Comparison of ENCODE assay signal across 8 cellular contexts in genomic region chr15:63157066-63157890, GRCh38. TPM values are rescaled to one million over a fixed set of nuclear protein-coding genes. Genes with fewer than 3 reads are reported as not detected.
A peak's percentile ranks its signal among the peaks of the same experiment; 100 is the strongest.
DNase-seq lines count a peak whose midpoint lies in the region; ATAC-seq lines count a peak whose summit lies in the region.

Gene RPS27L (minus strand): TSS chr15:63157477. CDS start chr15:63157405, 72 bp downstream.

- peak; percentile 91 for DNase-seq in COLO668 (lab: John Stamatoyannopoulos, UW; ENCODE audit: unreplicated experiment)
- DNase-seq in HT1080 (ENCODE audit: low read depth) = peak; percentile 93
- DNase-seq in NOMO-1 (lab: John Stamatoyannopoulos, UW; ENCODE audit: unreplicated experiment in 2 of 2) = peak; percentile 83 to 93
- DNase-seq in effector memory CD4-positive, alpha-beta T cell = peak; percentile 67 to 78 (median 73)
- DNase-seq in memory B cell (ENCODE audit: low spot score in 2 of 2) = peak; percentile 76 to 81
- DNase-seq in stimulated activated CD8-positive, alpha-beta memory T cell treated with anti-CD3 and anti-CD28 coated beads, Interleukin-12 subunit alpha, Interleukin-12 subunit beta, amount 100 ng/mL, for 1 hour (ENCODE audit: low read depth) = peak; percentile 82

- peak within 1 kb of the TSS; percentile 85 for H3K27ac ChIP-seq in effector memory CD4-positive, alpha-beta T cell (ENCODE audit: insufficient read depth, low read length, poor library complexity, severe bottlenecking)

- H3K9me3 Mint-ChIP-seq in memory B cell = peaks cover 1% of the 10 kb centered on the region

- H3K4me1 ChIP-seq in effector memory CD4-positive, alpha-beta T cell (ENCODE audit: control insufficient read depth, insufficient read depth, low read length, poor library complexity, severe bottlenecking) = no peaks in the 10 kb centered on the region

- peak within 1 kb of the TSS; percentile 98 for H3K4me3 ChIP-seq in effector memory CD4-positive, alpha-beta T cell (ENCODE audit: insufficient read depth, low read depth, low read length, poor library complexity, severe bottlenecking)

- peak within 1 kb of the TSS; percentile 91 for H3K27ac Mint-ChIP-seq in memory B cell

- ATAC-seq in GM21360 (IDR thresholded peaks at IDR 0.05; ENCODE audit: unreplicated experiment) (peak; percentile 78), memory B cell (ENCODE audit: low read depth) (peak; percentile 95)

- H3K9me3 ChIP-seq in effector memory CD4-positive, alpha-beta T cell (ENCODE audit: control insufficient read depth, low read length) = no peaks in the 10 kb centered on the region

- H3K4me3 Mint-ChIP-seq in memory B cell = peak within 1 kb of the TSS; percentile 97

- H3K27me3 Mint-ChIP-seq in memory B cell = no peaks in the 10 kb centered on the region

- peaks cover 12% of the 10 kb centered on the region for H3K4me1 Mint-ChIP-seq in memory B cell

- CTCF ChIA-PET in activated CD8-positive, alpha-beta memory T cell treated with anti-CD3 and anti-CD28 coated beads for 36 hours (lab: Charles Lee) = interaction anchor here (0.8 to 1.2 kb wide), 4 partner anchors 20 to 109 kb away, joined by 3 to 4 read pairs (median 3); no protein-coding TSS in a partner anchor

- H3K36me3 Mint-ChIP-seq in memory B cell = peaks cover 10% of the 10 kb centered on the region

- peaks cover 14% of the 10 kb centered on the region for H3K36me3 ChIP-seq in effector memory CD4-positive, alpha-beta T cell (ENCODE audit: control insufficient read depth, insufficient read depth, low read length)

- H3K27me3 ChIP-seq in effector memory CD4-positive, alpha-beta T cell (replicated peaks; ENCODE audit: control insufficient read depth, insufficient read depth, low read length, poor library complexity, severe bottlenecking) = no peaks in the 10 kb centered on the region

- POLR2A ChIA-PET in activated CD8-positive, alpha-beta memory T cell treated with anti-CD3 and anti-CD28 coated beads for 36 hours (lab: Charles Lee) = interaction anchor here (0.7 to 1.4 kb wide), 7 partner anchors 16 to 76 kb away, joined by 3 to 10 read pairs (median 4); no protein-coding TSS in a partner anchor

RNA-seq across cellular contexts. Expression of gene RPS27L, which starts in this region (rescaled TPM):
- total RNA-seq in HT1080 (2014; rRNA removed; shearing (Covaris generic)) = 366 and 380 TPM in 2 replicates
- polyA plus RNA-seq in HT1080 (2015; cell fraction: cytosol; rRNA removed) = 93.6 and 307 TPM in 2 replicates
- 106 and 154 TPM in 2 replicates for polyA plus RNA-seq in HT1080 (2015; cell fraction: nucleus; rRNA removed)
- 100 to 1,000 TPM; 160 to 166 TPM for total RNA-seq in activated CD8-positive, alpha-beta memory T cell treated with anti-CD3 and anti-CD28 coated beads for 36 hours

Comparison
In these comparisons a context has a peak if more than half of its experiments do, and no peak if none do; other contexts are left out.
1. Peak in every context shown above with its lines: DNase-seq, ATAC-seq, H3K4me3 ChIP-seq and H3K27ac ChIP-seq.